Comparison of ENCODE assay signal across 1 cellular context in genomic region chr10:5692476-5693358, GRCh38.
TF ChIP-seq lines count a peak whose summit lies in the region.

No MANE protein-coding gene starts in this region.

TF ChIP-seq in K562, 482 proteins besides CTCF, POLR2A, EP300 and RAD21 (continued from another document and continues in another):
- no peak for TF ChIP-seq TBL1XR1 (IDR thresholded peaks at IDR 0.05; ENCODE audit: low read length in 2 of 2)
- 0 out of 2 replicates have a peak, but pooled peaks have one; percentile 46 for TF ChIP-seq SUPT5H (IDR thresholded peaks at IDR 0.05)
- TF ChIP-seq SMAD4 (CRISPR knock-in tag; conservative IDR thresholded peaks at IDR 0.05), result peak; percentile 59; the same call in 1 of the 2 replicates
- TF ChIP-seq ARID2 (IDR thresholded peaks at IDR 0.05), result 0 out of 2 replicates have a peak, but pooled peaks have one; percentile 19
- TF ChIP-seq ZNF707 (CRISPR knock-in tag; conservative IDR thresholded peaks at IDR 0.05), result no peak
- peak; percentile 29; the same call in 1 of the 2 replicates for TF ChIP-seq ARID4B (CRISPR knock-in tag; IDR thresholded peaks at IDR 0.05)
- TF ChIP-seq PRDM10 (IDR thresholded peaks at IDR 0.05; ENCODE audit: partially characterized antibody), result peak; percentile 31
- peak in 1 of 2 experiments; percentile 59; a peak in 1 of 4 replicates for TF ChIP-seq SRF (CRISPR knock-in tag; IDR thresholded peaks at IDR 0.05)
- TF ChIP-seq ZBTB2 (IDR thresholded peaks at IDR 0.05), result 0 out of 2 replicates have a peak, but pooled peaks have one; percentile 36
- TF ChIP-seq PKNOX1 (IDR thresholded peaks at IDR 0.05), result no peak
- peak; percentile 61; the same call in 1 of the 2 replicates for TF ChIP-seq XRCC5 (IDR thresholded peaks at IDR 0.05; ENCODE audit: low read depth, low read length)
- peak; percentile 91 for TF ChIP-seq ZFX (CRISPR knock-in tag; IDR thresholded peaks at IDR 0.05)
- TF ChIP-seq MECOM (CRISPR knock-in tag; IDR thresholded peaks at IDR 0.05), result no peak
- TF ChIP-seq CBX3 (IDR thresholded peaks at IDR 0.05; ENCODE audit: borderline replicate concordance in 1 of 2, low read length in 2 of 2), result peak in 1 of 2 experiments; percentile 56; a peak in 1 of 3 replicates
- TF ChIP-seq HMGN3 (IDR thresholded peaks at IDR 0.05; ENCODE audit: borderline replicate concordance, extremely low read depth, insufficient read length, low read depth, low read length), result peak; percentile 88
- TF ChIP-seq MYBL2 (IDR thresholded peaks at IDR 0.05; ENCODE audit: low read depth), result peak; percentile 39; the same call in 1 of the 2 replicates
- no peak for TF ChIP-seq MYBL2 (CRISPR knock-in tag; IDR thresholded peaks at IDR 0.05; ENCODE audit: borderline replicate concordance)
- TF ChIP-seq CXXC5 (CRISPR knock-in tag; IDR thresholded peaks at IDR 0.05), result peak; percentile 88
- TF ChIP-seq SAP30 (IDR thresholded peaks at IDR 0.05; ENCODE audit: borderline replicate concordance, insufficient read depth, low read depth, low read length, poor library complexity, severe bottlenecking), result peak; percentile 46
- TF ChIP-seq TBP (optimal IDR thresholded peaks at IDR 0.05; ENCODE audit: low read depth, low read length), result peak; percentile 69
- peak; percentile 38; the same call in 1 of the 2 replicates for TF ChIP-seq ZNF592 (IDR thresholded peaks at IDR 0.05)
- TF ChIP-seq GATAD2A (IDR thresholded peaks at IDR 0.05), result 0 out of 2 replicates have a peak, but pooled peaks have one; percentile 29
- TF ChIP-seq FOXA3 (CRISPR knock-in tag; conservative IDR thresholded peaks at IDR 0.05 in 1 of 2, IDR thresholded peaks at IDR 0.05 in 1 of 2), result peak in 1 of 2 experiments; percentile 89; a peak in 2 of 4 replicates
- TF ChIP-seq MAZ (CRISPR knock-in tag; conservative IDR thresholded peaks at IDR 0.05 in 1 of 2, IDR thresholded peaks at IDR 0.05 in 1 of 2), result peak; percentile 83 to 97
- TF ChIP-seq STAT5B (CRISPR knock-in tag; IDR thresholded peaks at IDR 0.05), result no peak
- TF ChIP-seq ZMIZ1 (IDR thresholded peaks at IDR 0.05; ENCODE audit: low read depth in 2 of 2, low read length in 2 of 2), result 0 out of 4 replicates have a peak, but pooled peaks of 1 of the 2 experiments have one; percentile 7
- no peak for TF ChIP-seq ELK3 (CRISPR knock-in tag; IDR thresholded peaks at IDR 0.05)
- peak; percentile 47; the same call in 1 of the 2 replicates for TF ChIP-seq ZBTB1 (CRISPR knock-in tag; IDR thresholded peaks at IDR 0.05; ENCODE audit: borderline replicate concordance, low read depth)
- TF ChIP-seq NFE2L1 (tag; IDR thresholded peaks at IDR 0.05; ENCODE audit: borderline replicate concordance, low read depth), result no peak
- TF ChIP-seq FOXP4 (CRISPR knock-in tag; IDR thresholded peaks at IDR 0.05; ENCODE audit: borderline replicate concordance), result peak; percentile 57; the same call in 1 of the 2 replicates
- TF ChIP-seq ZNF644 (tag; IDR thresholded peaks at IDR 0.05; ENCODE audit: low read depth), result no peak
- 0 out of 2 replicates have a peak, but pooled peaks have one; percentile 10 for TF ChIP-seq NFE2 (IDR thresholded peaks at IDR 0.05; ENCODE audit: low read depth)
- peak; percentile 79 for TF ChIP-seq RBFOX2 (IDR thresholded peaks at IDR 0.05; ENCODE audit: low read depth, low read length)
- peak; percentile 96 for TF ChIP-seq KAT7 (CRISPR knock-in tag; IDR thresholded peaks at IDR 0.05; ENCODE audit: borderline replicate concordance)
